1 cellular context compared by ENCODE assay signal in genomic region chr2:204434660-204435462, GRCh38.
A peak's percentile ranks its signal among the peaks of the same experiment; 100 is the strongest.
TF ChIP-seq lines count a peak whose summit lies in the region.

No MANE protein-coding gene starts in this region.

TF ChIP-seq in K562, 482 proteins besides CTCF, POLR2A, EP300 and RAD21 (continues in another document):
- TF ChIP-seq E4F1 (CRISPR knock-in tag; IDR thresholded peaks at IDR 0.05; ENCODE audit: borderline replicate concordance) (no peak), PHF20 (IDR thresholded peaks at IDR 0.05; ENCODE audit: partially characterized antibody) (no peak), BACH1 (tag; IDR thresholded peaks at IDR 0.05) (peak; percentile 47; the same call in 1 of the 2 replicates), ZBTB11 (CRISPR knock-in tag; IDR thresholded peaks at IDR 0.05) (peak in 1 of 3 experiments; percentile 19; a peak in 1 of 6 replicates), MCM5 (IDR thresholded peaks at IDR 0.05; ENCODE audit: low read depth) (no peak), CCNT2 (IDR thresholded peaks at IDR 0.05; ENCODE audit: borderline replicate concordance, extremely low read depth, insufficient read length, low read depth, low read length) (peak; percentile 75), MLX (CRISPR knock-in tag; conservative IDR thresholded peaks at IDR 0.05) (no peak), SMARCA4 (IDR thresholded peaks at IDR 0.05) (peak; percentile 59), FOSL1 (tag; conservative IDR thresholded peaks at IDR 0.05) (peak; percentile 47), TAL1 (IDR thresholded peaks at IDR 0.05) (peak; percentile 63), RNF2 (IDR thresholded peaks at IDR 0.05) (peak; percentile 52; the same call in 1 of the 2 replicates), HMGN3 (IDR thresholded peaks at IDR 0.05; ENCODE audit: borderline replicate concordance, extremely low read depth, insufficient read length, low read depth, low read length) (peak; percentile 43), MYNN (IDR thresholded peaks at IDR 0.05) (no peak), MYNN (CRISPR knock-in tag; IDR thresholded peaks at IDR 0.05) (no peak), KDM1A (IDR thresholded peaks at IDR 0.05) (peak in 1 of 2 experiments; percentile 42; a peak in 1 of 4 replicates), ARID3A (IDR thresholded peaks at IDR 0.05; ENCODE audit: borderline replicate concordance, low read depth, low read length) (0 out of 2 replicates have a peak, but pooled peaks have one; percentile 6), ZNF140 (CRISPR knock-in tag; IDR thresholded peaks at IDR 0.05) (no peak), TAF7 (tag; IDR thresholded peaks at IDR 0.05) (no peak), CBFA2T3 (IDR thresholded peaks at IDR 0.05) (peak; percentile 85), TEAD4 (IDR thresholded peaks at IDR 0.05; ENCODE audit: low read length) (peak; percentile 43), TEAD4 (CRISPR knock-in tag; IDR thresholded peaks at IDR 0.05; ENCODE audit: borderline replicate concordance) (no peak), C11orf30 (IDR thresholded peaks at IDR 0.05; ENCODE audit: low read depth) (peak; percentile 51; the same call in 1 of the 2 replicates), ZNF274 (IDR thresholded peaks at IDR 0.05; ENCODE audit: borderline replicate concordance, low read depth, low read length) (0 out of 2 replicates have a peak, but pooled peaks have one; percentile 18), ZNF592 (IDR thresholded peaks at IDR 0.05) (0 out of 2 replicates have a peak, but pooled peaks have one; percentile 19), SMARCB1 (IDR thresholded peaks at IDR 0.05; ENCODE audit: insufficient read length, low read depth) (no peak), DPF2 (IDR thresholded peaks at IDR 0.05) (peak; percentile 78), ZBTB43 (CRISPR knock-in tag; IDR thresholded peaks at IDR 0.05) (no peak), POLR2H (tag; IDR thresholded peaks at IDR 0.05; ENCODE audit: low read depth) (peak; percentile 74), FOXJ2 (tag; IDR thresholded peaks at IDR 0.05) (0 out of 2 replicates have a peak, but pooled peaks have one; percentile 20), RERE (CRISPR knock-in tag; IDR thresholded peaks at IDR 0.05; ENCODE audit: borderline replicate concordance) (no peak), ZNF324 (CRISPR knock-in tag; IDR thresholded peaks at IDR 0.05) (no peak), TCF3 (CRISPR knock-in tag; IDR thresholded peaks at IDR 0.05) (peak; percentile 30), THAP7 (CRISPR knock-in tag; IDR thresholded peaks at IDR 0.05) (no peak), ZNF655 (CRISPR knock-in tag; IDR thresholded peaks at IDR 0.05) (no peak), ETV1 (tag; conservative IDR thresholded peaks at IDR 0.05; ENCODE audit: low read depth) (peak; percentile 68), NR2C2 (CRISPR knock-in tag; IDR thresholded peaks at IDR 0.05) (no peak), NR2C2 (tag; IDR thresholded peaks at IDR 0.05) (peak; percentile 13; the same call in 1 of the 2 replicates)
